In genomic region chr1:68321084-68321685, GRCh38 we compare ENCODE assay signal across 9 cellular contexts.
A peak's percentile ranks its signal among the peaks of the same experiment; 100 is the strongest.
DNase-seq lines count a peak whose midpoint lies in the region; ATAC-seq, FAIRE-seq and TF ChIP-seq lines count a peak whose summit lies in the region.
"Had no signal": no experiment of that assay in that cellular context is flagged by ENCODE, and none has a peak within 500 bp of the region (broad histone marks: within the 10 kb centered on the region; RNA-seq: fewer than 3 reads in every experiment).

No MANE protein-coding gene starts in this region.

- no peak overlapping the region for H2AFZ ChIP-seq in HepG2 (ENCODE audit: low read length)

- H3K27ac Mint-ChIP-seq in Caco-2 (ENCODE audit: unreplicated experiment), result no peak overlapping the region
- no peak overlapping the region for H3K27ac Mint-ChIP-seq in naive thymus-derived CD4-positive, alpha-beta T cell

- H3K4me2 ChIP-seq in HepG2 (ENCODE audit: low read depth, low read length), result no peak overlapping the region

- peak; percentile 46 to 81 for TF ChIP-seq CTCF in Caco-2 (IDR thresholded peaks at IDR 0.05; ENCODE audit: insufficient read depth in 1 of 2, low read depth in 1 of 2, low read length in 1 of 2, severe bottlenecking in 1 of 2, unreplicated experiment in 1 of 2)
- peak; percentile 90 for TF ChIP-seq CTCF in cardiac fibroblast (IDR thresholded peaks at IDR 0.05; ENCODE audit: low read depth, low read length)
- TF ChIP-seq CTCF in HepG2 (CRISPR knock-in tag; IDR thresholded peaks at IDR 0.05), result peak; percentile 80

- H4K20me1 ChIP-seq in HepG2 (ENCODE audit: insufficient read depth, low read length), result no peaks in the 10 kb centered on the region

- no peak for TF ChIP-seq POLR2A in HepG2 (IDR thresholded peaks at IDR 0.05; ENCODE audit: insufficient read depth in 1 of 2, low read depth in 2 of 2, low read length in 2 of 2)

- H3K4me3 Mint-ChIP-seq in Caco-2 (ENCODE audit: unreplicated experiment), result no peak overlapping the region
- H3K4me3 Mint-ChIP-seq in naive thymus-derived CD4-positive, alpha-beta T cell, result no peak overlapping the region
- H3K4me3 Mint-ChIP-seq: central memory CD8-positive, alpha-beta T cell had no signal

- H3K27me3 ChIP-seq in Caco-2 (replicated peaks; ENCODE audit: control insufficient read depth, insufficient read depth, low read length) (no peaks in the 10 kb centered on the region), HepG2 (ENCODE audit: control insufficient read depth in 1 of 2, insufficient read depth in 2 of 2, low read length in 2 of 2) (0 out of 5 replicates have a peak, but pooled peaks cover 0 to 3% of the 10 kb centered on the region in 2 experiments)
- H3K27me3 ChIP-seq in naive thymus-derived CD4-positive, alpha-beta T cell (ENCODE audit: control insufficient read depth in 2 of 2, insufficient read depth in 2 of 2, low read length in 2 of 2), result no peaks in the 10 kb centered on the region

- TF ChIP-seq RAD21 in HepG2 (CRISPR knock-in tag; IDR thresholded peaks at IDR 0.05), result peak; percentile 70

- no peaks in the 10 kb centered on the region for H3K36me3 Mint-ChIP-seq in Caco-2 (ENCODE audit: insufficient read depth, unreplicated experiment)
- H3K36me3 Mint-ChIP-seq in naive thymus-derived CD4-positive, alpha-beta T cell, result no peaks in the 10 kb centered on the region

- peak; percentile 70 to 74 for DNase-seq in Caco-2
- DNase-seq in NCI-H1092 treated with DMSO at 0.1 percent for 48 hours (lab: John Stamatoyannopoulos, UW), result peak; percentile 54
- DNase-seq in cardiac fibroblast (ENCODE audit: low read depth in 2 of 2), result peak; percentile 75 to 78
- peak; percentile 50 for DNase-seq in HepG2 (ENCODE audit: low spot score)
- DNase-seq in naive thymus-derived CD4-positive, alpha-beta T cell, result no peak

- no peaks in the 10 kb centered on the region for H3K4me1 Mint-ChIP-seq in Caco-2 (ENCODE audit: low read depth, unreplicated experiment)
- H3K4me1 Mint-ChIP-seq in naive thymus-derived CD4-positive, alpha-beta T cell, result no peaks in the 10 kb centered on the region
- H3K4me1 Mint-ChIP-seq: central memory CD8-positive, alpha-beta T cell had no signal

- CTCF ChIA-PET in Caco-2 (lab: Charles Lee), result interaction anchor here (0.6 to 2.1 kb wide), 7 partner anchors 10 to 204 kb away, joined by 3 to 47 read pairs (median 3); partner anchors contain the start of gene WLS
- CTCF ChIA-PET in HepG2 (lab: Yijun Ruan, JAX; ENCODE audit: low intra/inter-chr PET ratio, low total read pairs), result interaction anchor here (1.8 to 3.3 kb wide), 3 partner anchors 21 to 205 kb away, joined by 7 to 33 read pairs (median 18); no protein-coding TSS in a partner anchor
- CTCF ChIA-PET in naive thymus-derived CD4-positive, alpha-beta T cell (lab: Charles Lee), result interaction anchor here (0.8 kb wide), 1 partner anchor 929 kb away, joined by 4 read pairs; no protein-coding TSS in a partner anchor

- no peaks in the 10 kb centered on the region for H3K9me3 Mint-ChIP-seq in Caco-2 (ENCODE audit: unreplicated experiment)
- peaks cover 0 to 5% (median 1%) of the 10 kb centered on the region in 11 donors for H3K9me3 Mint-ChIP-seq in naive thymus-derived CD4-positive, alpha-beta T cell

- BruUV-seq in Caco-2 (replicated peaks; lab: Mats Ljungman, UMichigan) (no TSS peak), HepG2 (replicated peaks; lab: Mats Ljungman, UMichigan) (no TSS peak)

- H3K9me3 ChIP-seq in Caco-2, result no peaks in the 10 kb centered on the region
- H3K9me3 ChIP-seq in HepG2 (ENCODE audit: low read length), result no peaks in the 10 kb centered on the region
- no peaks in the 10 kb centered on the region for H3K9me3 ChIP-seq in naive thymus-derived CD4-positive, alpha-beta T cell (ENCODE audit: control insufficient read depth in 2 of 3, low read length in 3 of 3)

- no peak overlapping the region for H3K27ac ChIP-seq in HepG2 (ENCODE audit: extremely low read length, insufficient read depth, low read length)
- no peak overlapping the region for H3K27ac ChIP-seq in naive thymus-derived CD4-positive, alpha-beta T cell (ENCODE audit: low read depth, low read length)

- H3K4me1 ChIP-seq in Caco-2 (no peaks in the 10 kb centered on the region), HepG2 (ENCODE audit: insufficient read depth, low read length) (no peaks in the 10 kb centered on the region)
- H3K4me1 ChIP-seq in naive thymus-derived CD4-positive, alpha-beta T cell (ENCODE audit: control insufficient read depth in 2 of 2, insufficient read depth in 2 of 2, low read length in 2 of 2), result no peaks in the 10 kb centered on the region

- H3K9ac ChIP-seq in HepG2 (ENCODE audit: insufficient read depth, low read depth, low read length), result no peak overlapping the region

- no peak for TF ChIP-seq EP300 in HepG2 (IDR thresholded peaks at IDR 0.05; ENCODE audit: low read depth in 2 of 2, low read length in 2 of 2)
- TF ChIP-seq EP300 in HepG2 (CRISPR knock-in tag; IDR thresholded peaks at IDR 0.05; ENCODE audit: borderline replicate concordance), result no peak

- POLR2A ChIA-PET in Caco-2 (lab: Charles Lee), result interaction anchor here (1.0 kb wide), 1 partner anchor 90 kb away, joined by 5 read pairs; no protein-coding TSS in a partner anchor
- POLR2A ChIA-PET in HepG2 (lab: Yijun Ruan, JAX), result interaction anchor here (0.5 to 1.0 kb wide), 2 partner anchors 201 to 640 kb away, joined by 3 to 5 read pairs; no protein-coding TSS in a partner anchor
- POLR2A ChIA-PET in naive thymus-derived CD4-positive, alpha-beta T cell (lab: Charles Lee), result no interaction called here

- intact Hi-C loops in Caco-2 (cut with micrococcal nuclease; ENCODE audit: unreplicated experiment) (loop anchor here (1.0 to 5.0 kb wide), 4 partner anchors 89 to 205 kb away; partner anchors contain the start of gene WLS), HepG2 (cut with micrococcal nuclease; ENCODE audit: unreplicated experiment) (loop anchor here (1.0 kb wide), 2 partner anchors 201 to 205 kb away; no protein-coding TSS in a partner anchor)
- intact Hi-C loops in naive thymus-derived CD4-positive, alpha-beta T cell (cut with micrococcal nuclease), result no loop called here

- peak; percentile 71 for FAIRE-seq in HepG2 (lab: Jason Lieb, UNC)

- H3K36me3 ChIP-seq in Caco-2 (ENCODE audit: control insufficient read depth, insufficient read depth, low read length), result no peaks in the 10 kb centered on the region
- H3K36me3 ChIP-seq in HepG2 (replicated peaks in 1 of 2; ENCODE audit: control insufficient read depth in 1 of 2, insufficient read depth in 2 of 2, low read length in 2 of 2), result no peaks in the 10 kb centered on the region
- no peaks in the 10 kb centered on the region for H3K36me3 ChIP-seq in naive thymus-derived CD4-positive, alpha-beta T cell (ENCODE audit: control insufficient read depth in 2 of 3, insufficient read depth in 3 of 3, low read length in 3 of 3)

- no peaks in the 10 kb centered on the region for H3K79me2 ChIP-seq in HepG2 (ENCODE audit: insufficient read depth, low read length)

- peak; percentile 100 for ATAC-seq in HepG2
- no peak for ATAC-seq in GM21423 (IDR thresholded peaks at IDR 0.05; ENCODE audit: unreplicated experiment)
- ATAC-seq in GM19328 (IDR thresholded peaks at IDR 0.05; ENCODE audit: unreplicated experiment), result no peak
- ATAC-seq in naive thymus-derived CD4-positive, alpha-beta T cell, result no peak
- no peak for ATAC-seq in HG02571 (IDR thresholded peaks at IDR 0.05; ENCODE audit: unreplicated experiment)

- in situ Hi-C loops in HepG2 (cut with HindIII; ENCODE audit: extremely low pct_ligation_motif_present, low pct_unique_long_range_greater_than_20kb), result loop anchor here (5.0 kb wide), 1 partner anchor 199 kb away; no protein-coding TSS in a partner anchor

- H3K4me3 ChIP-seq in Caco-2 (ENCODE audit: low read depth, low read length), result no peak overlapping the region
- H3K4me3 ChIP-seq in cardiac fibroblast (replicated peaks in 1 of 2; ENCODE audit: low read depth in 2 of 2, low read length in 2 of 2), result no peak overlapping the region
- H3K4me3 ChIP-seq in HepG2 (replicated peaks in 1 of 3; ENCODE audit: insufficient read depth in 1 of 3, low read depth in 2 of 3, low read length in 3 of 3), result no peak overlapping the region
- no peak overlapping the region for H3K4me3 ChIP-seq in naive thymus-derived CD4-positive, alpha-beta T cell (ENCODE audit: low read length)

- H3K27me3 Mint-ChIP-seq in Caco-2 (ENCODE audit: insufficient read depth, unreplicated experiment), result no peaks in the 10 kb centered on the region
- peaks cover 0 to 10% (median 0%) of the 10 kb centered on the region in 5 donors for H3K27me3 Mint-ChIP-seq in naive thymus-derived CD4-positive, alpha-beta T cell

- 0% methylated on average over 4 of the region's 6 CpGs for WGBS in HepG2 (ENCODE audit: low lambda C conversion rate)

TF ChIP-seq in HepG2, 621 proteins besides CTCF, POLR2A, EP300 and RAD21 (continues in another document):
- TF ChIP-seq MYNN (CRISPR knock-in tag; IDR thresholded peaks at IDR 0.05; ENCODE audit: low read depth) (no peak), MNT (IDR thresholded peaks at IDR 0.05) (no peak), KDM2A (CRISPR knock-in tag; IDR thresholded peaks at IDR 0.05; ENCODE audit: borderline replicate concordance, low read depth) (peak; percentile 42; the same call in 1 of the 2 replicates), LCORL (IDR thresholded peaks at IDR 0.05) (no peak), LCORL (CRISPR knock-in tag; IDR thresholded peaks at IDR 0.05) (no peak), STAG1 (CRISPR knock-in tag; IDR thresholded peaks at IDR 0.05) (peak; percentile 68), ZFY (CRISPR knock-in tag; IDR thresholded peaks at IDR 0.05) (no peak), POLR2G (IDR thresholded peaks at IDR 0.05; ENCODE audit: low read depth, low read length) (no peak), SMC3 (IDR thresholded peaks at IDR 0.05; ENCODE audit: low read length) (peak; percentile 65), SIN3B (IDR thresholded peaks at IDR 0.05; ENCODE audit: low read length) (no peak), SAP130 (CRISPR knock-in tag; IDR thresholded peaks at IDR 0.05; ENCODE audit: low read depth) (no peak), ZNF33A (CRISPR knock-in tag; IDR thresholded peaks at IDR 0.05; ENCODE audit: borderline replicate concordance) (no peak), NR1H2 (CRISPR knock-in tag; IDR thresholded peaks at IDR 0.05; ENCODE audit: borderline replicate concordance, low read depth) (no peak), ZNF652 (CRISPR knock-in tag; IDR thresholded peaks at IDR 0.05; ENCODE audit: borderline replicate concordance, low read depth) (no peak)

Comparison
In these comparisons a context has a peak if more than half of its experiments do, and no peak if none do; other contexts are left out.
1. DNase-seq: peak in Caco-2 (2 of 2), NCI-H1092 treated with DMSO at 0.1 percent for 48 hours (single experiment), cardiac fibroblast (2 of 2) and HepG2 (single experiment); none in naive thymus-derived CD4-positive, alpha-beta T cell (0 of 9).
2. intact Hi-C loops: an anchor here in Caco-2 (1.0 to 5.0 kb wide) and HepG2 (1.0 kb wide); none called in naive thymus-derived CD4-positive, alpha-beta T cell.
3. Peak in every context shown above with its lines, with median percentiles within 50 percentile points of each other: CTCF ChIP-seq.